ENCODE assay signal across 8 cellular contexts in the genomic region with DNA sequence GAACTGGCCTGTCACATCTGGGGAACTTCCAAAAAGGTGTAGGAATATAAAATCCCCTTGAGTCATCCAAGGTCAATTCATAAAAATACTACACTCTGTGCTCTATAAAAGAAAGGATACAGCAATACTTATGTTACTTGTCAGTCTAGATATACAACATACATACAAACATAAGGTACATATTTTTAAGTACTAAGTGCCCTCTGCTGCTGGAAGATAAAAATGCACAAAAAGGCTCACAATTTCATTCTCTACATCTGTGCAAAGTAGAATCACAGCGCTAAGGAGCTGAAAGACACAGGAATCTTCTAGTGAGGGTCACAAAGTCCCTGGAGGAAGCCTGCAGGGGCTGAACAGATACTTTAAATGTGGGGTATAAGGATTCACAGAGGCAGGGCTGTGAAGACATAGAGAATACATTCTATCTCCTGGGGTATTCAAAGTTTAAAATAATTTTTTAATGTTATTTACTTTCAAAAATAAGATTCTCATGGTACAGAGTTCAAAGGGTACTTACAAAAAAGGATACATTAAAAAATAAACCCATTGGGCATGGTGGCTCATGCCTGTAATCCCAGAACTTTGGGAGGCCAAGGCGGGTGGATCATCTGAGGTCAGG. TPM values are rescaled to one million over a fixed set of nuclear protein-coding genes. Genes with fewer than 3 reads are reported as not detected.
DNase-seq lines count a peak whose midpoint lies in the region; ATAC-seq and TF ChIP-seq lines count a peak whose summit lies in the region.

No MANE protein-coding gene starts in this region.

- peak in 3 of 4 experiments; percentile 76 to 86 (median 80) for TF ChIP-seq CTCF in prostate gland (IDR thresholded peaks at IDR 0.05)

- no peaks in the 10 kb centered on the region for H3K36me3 Mint-ChIP-seq in activated T-cell treated with anti-CD3 and anti-CD28 coated beads, Interleukin-2, amount 50 U/mL, for 4 hours (ENCODE audit: insufficient read depth)
- no peaks in the 10 kb centered on the region for H3K36me3 Mint-ChIP-seq in activated T-cell treated with anti-CD3 and anti-CD28 coated beads, Interleukin-2, amount 50 U/mL, for 24 hours (ENCODE audit: low read depth)

- H3K27ac Mint-ChIP-seq in activated T-cell treated with anti-CD3 and anti-CD28 coated beads, Interleukin-2, amount 50 U/mL, for 24 hours, result no peak overlapping the region

- peaks cover 8% of the 10 kb centered on the region for H3K4me1 Mint-ChIP-seq in activated T-cell treated with anti-CD3 and anti-CD28 coated beads, Interleukin-2, amount 50 U/mL, for 4 hours (ENCODE audit: low read depth)
- peaks cover 17% of the 10 kb centered on the region for H3K4me1 Mint-ChIP-seq in activated T-cell treated with anti-CD3 and anti-CD28 coated beads, Interleukin-2, amount 50 U/mL, for 24 hours (ENCODE audit: low read depth)

- peak; percentile 46 to 71 for ATAC-seq in activated T-cell treated with anti-CD3 and anti-CD28 coated beads, Interleukin-2, amount 50 U/mL, for 4 hours
- ATAC-seq in HG02981 (IDR thresholded peaks at IDR 0.05; ENCODE audit: unreplicated experiment) (peak; percentile 46), HG02938 (IDR thresholded peaks at IDR 0.05; ENCODE audit: unreplicated experiment) (no peak)

- H3K27me3 Mint-ChIP-seq in activated T-cell treated with anti-CD3 and anti-CD28 coated beads, Interleukin-2, amount 50 U/mL, for 4 hours (ENCODE audit: low read depth), result no peaks in the 10 kb centered on the region
- no peaks in the 10 kb centered on the region for H3K27me3 Mint-ChIP-seq in activated T-cell treated with anti-CD3 and anti-CD28 coated beads, Interleukin-2, amount 50 U/mL, for 24 hours

- 48% methylated on average over 2 of the region's 2 CpGs for WGBS in prostate gland

- no peak overlapping the region for H3K4me3 Mint-ChIP-seq in activated T-cell treated with anti-CD3 and anti-CD28 coated beads, Interleukin-2, amount 50 U/mL, for 4 hours
- H3K4me3 Mint-ChIP-seq in activated T-cell treated with anti-CD3 and anti-CD28 coated beads, Interleukin-2, amount 50 U/mL, for 24 hours, result no peak overlapping the region

- H3K9me3 ChIP-seq in prostate gland, result no peaks in the 10 kb centered on the region

- no peaks in the 10 kb centered on the region for H3K36me3 ChIP-seq in prostate gland

- no peaks in the 10 kb centered on the region for H3K4me1 ChIP-seq in prostate gland (replicated peaks)

- peaks cover 3% of the 10 kb centered on the region for H3K9me3 Mint-ChIP-seq in activated T-cell treated with anti-CD3 and anti-CD28 coated beads, Interleukin-2, amount 50 U/mL, for 4 hours
- H3K9me3 Mint-ChIP-seq in activated T-cell treated with anti-CD3 and anti-CD28 coated beads, Interleukin-2, amount 50 U/mL, for 24 hours, result peaks cover 4% of the 10 kb centered on the region

- H3K27me3 ChIP-seq in prostate gland (replicated peaks; ENCODE audit: insufficient read depth), result no peaks in the 10 kb centered on the region

- no peak for TF ChIP-seq POLR2A in prostate gland (IDR thresholded peaks at IDR 0.05)

- no peak overlapping the region for H3K4me3 ChIP-seq in prostate gland

- intact Hi-C loops in prostate gland (cut with DNase I), result loop anchor here (2.0 to 10.0 kb wide), 3 partner anchors 72 to 659 kb away; partner anchors contain the start of genes CPSF2 and NDUFB1

- no peak for DNase-seq in activated T-cell treated with anti-CD3 and anti-CD28 coated beads, Interleukin-2, amount 50 U/mL, for 4 hours
- DNase-seq in activated T-cell treated with anti-CD3 and anti-CD28 coated beads, Interleukin-2, amount 50 U/mL, for 24 hours, result no peak
- DNase-seq in NCI-H2227 treated with DMSO at 0.1 percent for 48 hours (lab: John Stamatoyannopoulos, UW), result peak; percentile 69
- DNase-seq in activated CD4-positive, alpha-beta T cell treated with anti-CD3 and anti-CD28 coated beads, Interleukin-2, amount 50 U/mL, for 1 hour, result peak; percentile 10
- peak; percentile 46 for DNase-seq in germinal center (ENCODE audit: low spot score)
- DNase-seq in prostate gland (ENCODE audit: low spot score), result peak; percentile 54

- peak overlapping the region in 1 of 2 donors; percentile 57 for H3K27ac ChIP-seq in prostate gland

RNA-seq across cellular contexts. Expression of gene GOLGA5, which starts 10.2 kb away (rescaled TPM):
- 10 to 100 TPM; 12.8 to 16.5 (median 16.4) TPM for total RNA-seq in activated T-cell treated with anti-CD3 and anti-CD28 coated beads, Interleukin-2, amount 50 U/mL, for 4 hours
- total RNA-seq in prostate gland, result 10 to 100 TPM; 63.5 to 69.5 TPM

RNA-seq across cellular contexts. Expression of gene LGMN, which starts 35.5 kb away (rescaled TPM):
- total RNA-seq in activated T-cell treated with anti-CD3 and anti-CD28 coated beads, Interleukin-2, amount 50 U/mL, for 4 hours, result 1 to 10 TPM; 2.9 to 4.8 (median 3.3) TPM
- 100 to 1,000 TPM in 1 of 2 donors, 10 to 100 TPM in 1; 88.3 to 155 TPM for total RNA-seq in prostate gland

Comparison
In these comparisons a context has a peak if more than half of its experiments do, and no peak if none do; other contexts are left out.
1. DNase-seq: peak in NCI-H2227 treated with DMSO at 0.1 percent for 48 hours (single experiment), activated CD4-positive, alpha-beta T cell treated with anti-CD3 and anti-CD28 coated beads, Interleukin-2, amount 50 U/mL, for 1 hour (single experiment), germinal center (single experiment) and prostate gland (single experiment); none in activated T-cell treated with anti-CD3 and anti-CD28 coated beads, Interleukin-2, amount 50 U/mL, for 4 hours (single experiment) and activated T-cell treated with anti-CD3 and anti-CD28 coated beads, Interleukin-2, amount 50 U/mL, for 24 hours (single experiment).
2. RNA of gene LGMN, which starts 35.5 kb away (total RNA-seq): 88.3 to 155 TPM in prostate gland; 2.9 to 4.8 TPM in activated T-cell treated with anti-CD3 and anti-CD28 coated beads, Interleukin-2, amount 50 U/mL, for 4 hours; every median in the first group is over 10 times any median in the second.